Comparison of ENCODE assay signal across 13 cellular contexts in genomic region chr4:123421227-123421941, GRCh38. TPM values are rescaled to one million over a fixed set of nuclear protein-coding genes. Genes with fewer than 3 reads are reported as not detected.
DNase-seq lines count a peak whose midpoint lies in the region; ATAC-seq, FAIRE-seq and TF ChIP-seq lines count a peak whose summit lies in the region.
"Had no signal": no experiment of that assay in that cellular context is flagged by ENCODE, and none has a peak within 500 bp of the region (broad histone marks: within the 10 kb centered on the region; RNA-seq: fewer than 3 reads in every experiment).

No MANE protein-coding gene starts in this region.

- TF ChIP-seq CTCF in cardiac fibroblast (IDR thresholded peaks at IDR 0.05; ENCODE audit: low read depth, low read length) (no peak), progenitor cell of endocrine pancreas (IDR thresholded peaks at IDR 0.05; ENCODE audit: unreplicated experiment) (no peak)

- peaks cover 2% of the 10 kb centered on the region for H3K36me3 Mint-ChIP-seq in activated CD4-positive, alpha-beta T cell treated with anti-CD3 and anti-CD28 coated beads, Interleukin-2, amount 10 ng/mL, durations not matched to agents 7 days and 5 days (ENCODE audit: low read depth)
- no peaks in the 10 kb centered on the region for H3K36me3 Mint-ChIP-seq in progenitor cell of endocrine pancreas (ENCODE audit: insufficient read depth)

- FAIRE-seq in RCC 7860 (lab: Jason Lieb, UNC): no peak
- FAIRE-seq: A549 had no signal

- no peak overlapping the region for H3K4me3 ChIP-seq in cardiac fibroblast (replicated peaks in 1 of 2; ENCODE audit: low read depth in 2 of 2, low read length in 2 of 2)
- H3K4me3 ChIP-seq: A549, suprapubic skin had no signal

- H3K4me3 Mint-ChIP-seq in activated CD4-positive, alpha-beta T cell treated with anti-CD3 and anti-CD28 coated beads, Interleukin-2, amount 10 ng/mL, durations not matched to agents 7 days and 5 days: peak overlapping the region; percentile 63
- H3K4me3 Mint-ChIP-seq in progenitor cell of endocrine pancreas (ENCODE audit: low read depth): no peak overlapping the region

- CTCF ChIA-PET in activated CD4-positive, alpha-beta T cell treated with anti-CD3 and anti-CD28 coated beads, Interleukin-2, amount 10 ng/mL, durations not matched to agents 7 days and 5 days (lab: Charles Lee): interaction anchor here (0.7 to 0.9 kb wide), 2 partner anchors 13 to 23 kb away, joined by 3 read pairs; no protein-coding TSS in a partner anchor

- H3K4me1 Mint-ChIP-seq in activated CD4-positive, alpha-beta T cell treated with anti-CD3 and anti-CD28 coated beads, Interleukin-2, amount 10 ng/mL, durations not matched to agents 7 days and 5 days: peaks cover 75% of the 10 kb centered on the region
- H3K4me1 Mint-ChIP-seq in progenitor cell of endocrine pancreas (ENCODE audit: low read depth): peaks cover 42% of the 10 kb centered on the region

- peak overlapping the region; percentile 93 for H3K27ac Mint-ChIP-seq in activated CD4-positive, alpha-beta T cell treated with anti-CD3 and anti-CD28 coated beads, Interleukin-2, amount 10 ng/mL, durations not matched to agents 7 days and 5 days
- H3K27ac Mint-ChIP-seq in progenitor cell of endocrine pancreas: peak overlapping the region; percentile 47

- ATAC-seq in GM18909 (IDR thresholded peaks at IDR 0.05; ENCODE audit: poor library complexity, unreplicated experiment): no peak
- ATAC-seq: A549 had no signal

- H3K9me3 Mint-ChIP-seq in activated CD4-positive, alpha-beta T cell treated with anti-CD3 and anti-CD28 coated beads, Interleukin-2, amount 10 ng/mL, durations not matched to agents 7 days and 5 days: peaks cover 6% of the 10 kb centered on the region
- peaks cover 4% of the 10 kb centered on the region for H3K9me3 Mint-ChIP-seq in progenitor cell of endocrine pancreas (ENCODE audit: low read depth)

- DNase-seq in activated CD4-positive, alpha-beta T cell treated with anti-CD3 and anti-CD28 coated beads, Interleukin-2, amount 10 ng/mL, durations not matched to agents 7 days and 5 days: no peak
- DNase-seq in activated CD4-positive, alpha-beta T cell treated with anti-CD3 and anti-CD28 coated beads for 4 hours: no peak
- DNase-seq in NOMO-1 treated with DMSO at 0.1 percent for 48 hours (lab: John Stamatoyannopoulos, UW; ENCODE audit: unreplicated experiment): peak; percentile 56
- DNase-seq in cardiac fibroblast (ENCODE audit: low read depth in 2 of 2): peak; percentile 71 to 73
- no peak for DNase-seq in progenitor cell of endocrine pancreas (ENCODE audit: low spot score, unreplicated experiment)
- DNase-seq in RCC 7860 (ENCODE audit: low spot score): no peak
- no peak for DNase-seq in stimulated activated CD4-positive, alpha-beta T cell treated with anti-CD3 and anti-CD28 coated beads, Interleukin-2, amount 100 ng/mL, for 48 hours
- DNase-seq: effector CD4-positive, alpha-beta T cell; H7; NCI-H1048 had no signal

- POLR2A ChIA-PET in activated CD4-positive, alpha-beta T cell treated with anti-CD3 and anti-CD28 coated beads, Interleukin-2, amount 10 ng/mL, durations not matched to agents 7 days and 5 days (lab: Charles Lee): no interaction called here

- H3K27me3 Mint-ChIP-seq in activated CD4-positive, alpha-beta T cell treated with anti-CD3 and anti-CD28 coated beads, Interleukin-2, amount 10 ng/mL, durations not matched to agents 7 days and 5 days: no peaks in the 10 kb centered on the region
- H3K27me3 Mint-ChIP-seq in progenitor cell of endocrine pancreas: no peaks in the 10 kb centered on the region

RNA-seq across cellular contexts. Expression of gene SPRY1, which starts 24.8 kb away (rescaled TPM):
- total RNA-seq in activated CD4-positive, alpha-beta T cell treated with anti-CD3 and anti-CD28 coated beads, Interleukin-2, amount 10 ng/mL, durations not matched to agents 7 days and 5 days: 1 to 10 TPM; 7.4 to 7.8 TPM
- 52.0 and 54.1 TPM in 2 replicates for total RNA-seq in progenitor cell of endocrine pancreas

Comparison
In these comparisons a context has a peak if more than half of its experiments do, and no peak if none do; other contexts are left out.
1. DNase-seq: peak in NOMO-1 treated with DMSO at 0.1 percent for 48 hours (single experiment) and cardiac fibroblast (2 of 2); none in activated CD4-positive, alpha-beta T cell treated with anti-CD3 and anti-CD28 coated beads, Interleukin-2, amount 10 ng/mL, durations not matched to agents 7 days and 5 days (single experiment), activated CD4-positive, alpha-beta T cell treated with anti-CD3 and anti-CD28 coated beads for 4 hours (0 of 2), progenitor cell of endocrine pancreas (single experiment), RCC 7860 (single experiment) and stimulated activated CD4-positive, alpha-beta T cell treated with anti-CD3 and anti-CD28 coated beads, Interleukin-2, amount 100 ng/mL, for 48 hours (0 of 2).